In the genomic region with DNA sequence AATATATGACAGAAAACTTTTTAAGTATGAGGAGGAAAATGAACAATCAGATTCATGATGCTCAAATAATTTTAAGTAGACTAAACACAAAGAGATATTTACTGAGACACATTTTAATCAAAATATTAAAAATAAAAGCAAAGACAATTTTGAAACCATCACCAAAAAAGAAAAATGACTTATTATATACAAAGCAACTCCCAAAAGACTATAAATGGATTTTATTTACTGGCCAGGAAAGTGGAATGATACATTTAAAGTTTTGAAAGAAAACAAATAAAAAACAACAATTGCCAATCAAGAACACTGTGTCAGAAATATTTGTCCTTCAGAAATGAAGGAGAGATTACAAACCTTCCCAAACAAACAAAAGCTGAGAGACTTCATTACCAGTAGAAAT, we compare ENCODE assay signal across 27 cellular contexts.
"Had no signal": no experiment of that assay in that cellular context is flagged by ENCODE, and none has a peak within 500 bp of the region (broad histone marks: within the 10 kb centered on the region; RNA-seq: fewer than 3 reads in every experiment).

No MANE protein-coding gene starts in this region.

- H3K4me1 ChIP-seq: colonic mucosa, esophagus muscularis mucosa, esophagus squamous epithelium, foreskin keratinocyte, gastrocnemius medialis, gastroesophageal sphincter, heart left ventricle, heart right ventricle had no signal

- ATAC-seq: effector memory CD8-positive, alpha-beta T cell; esophagus mucosa; foreskin keratinocyte; gastrocnemius medialis; gastroesophageal sphincter; heart left ventricle; heart right ventricle had no signal

- H3K9me3 ChIP-seq: colonic mucosa, gastrocnemius medialis had no signal

- H3K27me3 ChIP-seq: colonic mucosa, dorsolateral prefrontal cortex, esophagus muscularis mucosa, esophagus squamous epithelium, foreskin keratinocyte, gastrocnemius medialis, gastroesophageal sphincter, heart left ventricle, heart right ventricle, hepatocyte had no signal

- H3K27ac ChIP-seq: colonic mucosa, coronary artery, dorsolateral prefrontal cortex, epithelial cell of prostate, esophagus muscularis mucosa, esophagus squamous epithelium, foreskin keratinocyte, gastrocnemius medialis, gastroesophageal sphincter, heart left ventricle, heart right ventricle, hepatocyte had no signal

- H3K4me3 ChIP-seq: colonic mucosa, coronary artery, dorsolateral prefrontal cortex, esophagus muscularis mucosa, esophagus squamous epithelium, gastrocnemius medialis, gastroesophageal sphincter, heart left ventricle, heart right ventricle, hepatocyte had no signal

- H3K36me3 ChIP-seq: colonic mucosa, esophagus muscularis mucosa, esophagus squamous epithelium, gastrocnemius medialis, gastroesophageal sphincter, heart left ventricle, heart right ventricle had no signal

- FAIRE-seq: endometrium, endothelial cell of umbilical vein had no signal

- DNase-seq: colonic mucosa; cortex of kidney; dermis blood vessel endothelial cell; dorsolateral prefrontal cortex; effector CD4-positive, alpha-beta T cell; effector CD8-positive, alpha-beta T cell; effector memory CD4-positive, alpha-beta T cell; effector memory CD8-positive, alpha-beta T cell; endodermal cell; erythroblast; esophagus squamous epithelium; foreskin fibroblast; foreskin keratinocyte; foreskin melanocyte; gastrocnemius medialis; glutamatergic neuron; head of caudate nucleus; heart left ventricle; heart right ventricle had no signal
